ENCODE assay signal across 8 cellular contexts in the genomic region with DNA sequence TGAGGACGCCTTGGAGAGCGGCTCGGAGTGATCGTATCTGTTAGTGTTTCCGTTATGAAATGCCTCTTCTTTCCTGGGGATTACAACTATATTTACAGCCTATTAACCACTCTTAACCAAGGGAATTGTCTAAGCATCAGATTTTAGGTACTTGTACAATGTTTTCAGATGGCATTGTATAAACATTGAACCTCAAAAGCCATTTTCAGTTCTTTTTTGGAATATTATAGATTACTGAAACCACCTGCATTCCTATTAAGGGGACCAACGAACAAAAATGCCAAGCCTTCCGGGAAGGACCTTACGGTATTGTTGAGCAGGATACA. TPM values are rescaled to one million over a fixed set of nuclear protein-coding genes. Genes with fewer than 3 reads are reported as not detected.
DNase-seq lines count a peak whose midpoint lies in the region; ATAC-seq and TF ChIP-seq lines count a peak whose summit lies in the region.

No MANE protein-coding gene starts in this region.

- ATAC-seq in HG03095 (IDR thresholded peaks at IDR 0.05; ENCODE audit: unreplicated experiment), result no peak

- H3K27ac ChIP-seq in SK-N-MC, result no peak overlapping the region

- no peak for TF ChIP-seq CTCF in fibroblast of the aortic adventitia (IDR thresholded peaks at IDR 0.05; ENCODE audit: insufficient read depth, low read length)
- no peak for TF ChIP-seq CTCF in retinal pigment epithelial cell (conservative IDR thresholded peaks at IDR 0.05; ENCODE audit: low read depth, low read length)

- H3K9me3 ChIP-seq in ES-I3 (ENCODE audit: control insufficient read depth, insufficient read depth, low read length), result no peaks in the 10 kb centered on the region
- H3K9me3 ChIP-seq in SK-N-MC (ENCODE audit: low read depth, low read length), result no peaks in the 10 kb centered on the region

- no peaks in the 10 kb centered on the region for H3K4me1 ChIP-seq in ES-I3 (ENCODE audit: insufficient read depth, low read length)

- peak overlapping the region; percentile 94 for H3K9ac ChIP-seq in ES-I3 (ENCODE audit: low read depth, low read length)
- peak overlapping the region; percentile 20 for H3K9ac ChIP-seq in SK-N-MC (ENCODE audit: insufficient read length)

- H3K36me3 ChIP-seq in ES-I3 (ENCODE audit: insufficient read depth, low read length), result no peaks in the 10 kb centered on the region
- no peaks in the 10 kb centered on the region for H3K36me3 ChIP-seq in SK-N-MC (ENCODE audit: insufficient read depth, low read length)

- DNase-seq in SK-N-MC (ENCODE audit: low read depth, low spot score) (peak; percentile 18), fibroblast of the aortic adventitia (ENCODE audit: low read depth) (no peak), retinal pigment epithelial cell (ENCODE audit: low read depth) (no peak), NCI-H1092 treated with DMSO at 0.1 percent for 48 hours (lab: John Stamatoyannopoulos, UW) (no peak), amniotic stem cell (lab: John Stamatoyannopoulos, UW) (no peak), NCI-H1092 (lab: John Stamatoyannopoulos, UW) (no peak)

- H3K4me3 ChIP-seq in SK-N-MC (peak overlapping the region; percentile 83), fibroblast of the aortic adventitia (ENCODE audit: low read depth, low read length) (peak overlapping the region; percentile 68), retinal pigment epithelial cell (ENCODE audit: low read length) (peak overlapping the region; percentile 68)

RNA-seq across cellular contexts. Expression of a gene that starts 1.1 kb away (rescaled TPM):
- 26.2 and 72.4 TPM in 2 replicates for total RNA-seq in fibroblast of the aortic adventitia (ENCODE audit: low replicate concordance)
